In genomic region chr1:246793331-246793890, GRCh38 we compare ENCODE assay signal across 17 cellular contexts.
DNase-seq lines count a peak whose midpoint lies in the region; ATAC-seq and TF ChIP-seq lines count a peak whose summit lies in the region.
"Had no signal": no experiment of that assay in that cellular context is flagged by ENCODE, and none has a peak within 500 bp of the region (broad histone marks: within the 10 kb centered on the region; RNA-seq: fewer than 3 reads in every experiment).

No MANE protein-coding gene starts in this region.

- DNase-seq in cardiac septum (ENCODE audit: low spot score) (peak; percentile 55), heart left ventricle (no peak), WERI-Rb-1 (peak; percentile 96), mesenteric fat pad (ENCODE audit: low spot score) (peak; percentile 45), SHP77 (lab: John Stamatoyannopoulos, UW) (no peak), putamen (ENCODE audit: low spot score) (no peak), NCI-H187 treated with DMSO at 0.1 percent for 48 hours (lab: John Stamatoyannopoulos, UW) (no peak), transverse colon (no peak)
- DNase-seq: DND-41, IMR-90, NCI-H1694, NCI-H2081 treated with DMSO at 0.1 percent for 48 hours, NCI-H226, NCI-H774, OCI-M1 had no signal

- intact Hi-C loops in cardiac septum (cut with DNase I), result no loop called here
- intact Hi-C loops in heart left ventricle (cut with DNase I), result no loop called here
- intact Hi-C loops in transverse colon (cut with DNase I; ENCODE audit: low total_unique reads), result no loop called here

- no peak overlapping the region for H3K27ac ChIP-seq in heart left ventricle
- H3K27ac ChIP-seq in WERI-Rb-1, result peak overlapping the region; percentile 80
- H3K27ac ChIP-seq in transverse colon, result no peak overlapping the region
- H3K27ac ChIP-seq: KMS-11, SJSA1 had no signal

- no peak overlapping the region for H3K4me3 ChIP-seq in heart left ventricle
- H3K4me3 ChIP-seq in WERI-Rb-1 (ENCODE audit: low read depth, low read length), result peak overlapping the region; percentile 9
- H3K4me3 ChIP-seq in transverse colon, result no peak overlapping the region
- H3K4me3 ChIP-seq: SJSA1 had no signal

- no peak for TF ChIP-seq EP300 in transverse colon (IDR thresholded peaks at IDR 0.05; ENCODE audit: low read depth)

- peaks cover 0 to 23% (median 8%) of the 10 kb centered on the region in 12 donors for H3K4me1 ChIP-seq in heart left ventricle
- H3K4me1 ChIP-seq in transverse colon, result peaks cover 0 to 17% (median 13%) of the 10 kb centered on the region in 4 donors

- 30 to 37% (median 36%) methylated on average over 6 of the region's 6 CpGs for WGBS in heart left ventricle, 4 donors
- 49 to 51% methylated on average over 4 to 6 of the region's 6 CpGs for WGBS in transverse colon (ENCODE audit: low coverage in 1 of 2), 2 donors

- no peaks in the 10 kb centered on the region for H3K36me3 ChIP-seq in heart left ventricle
- no peaks in the 10 kb centered on the region for H3K36me3 ChIP-seq in WERI-Rb-1
- no peaks in the 10 kb centered on the region for H3K36me3 ChIP-seq in transverse colon
- H3K36me3 ChIP-seq: SJSA1 had no signal

- ATAC-seq in heart left ventricle, result no peak

- TF ChIP-seq POLR2A in heart left ventricle (IDR thresholded peaks at IDR 0.05) (no peak), transverse colon (IDR thresholded peaks at IDR 0.05) (no peak)

- no peak for TF ChIP-seq CTCF in heart left ventricle (IDR thresholded peaks at IDR 0.05)
- TF ChIP-seq CTCF in WERI-Rb-1 (IDR thresholded peaks at IDR 0.05; ENCODE audit: low read depth, low read length), result no peak
- no peak for TF ChIP-seq CTCF in transverse colon (IDR thresholded peaks at IDR 0.05)

- no peaks in the 10 kb centered on the region for H3K9me3 ChIP-seq in heart left ventricle
- H3K9me3 ChIP-seq in WERI-Rb-1 (ENCODE audit: severe bottlenecking), result no peaks in the 10 kb centered on the region
- H3K9me3 ChIP-seq in transverse colon, result no peaks in the 10 kb centered on the region
- H3K9me3 ChIP-seq: SJSA1 had no signal

- in situ Hi-C loops in transverse colon (cut with MboI; ENCODE audit: low pct_ligation_motif_present in 1 of 4, low pct_unique_long_range_greater_than_20kb in 1 of 4, low sequenced_read_pairs in 3 of 4), result no loop called here

- H3K27me3 ChIP-seq in heart left ventricle, result peaks cover 0 to 25% (median 0%) of the 10 kb centered on the region in 9 donors
- H3K27me3 ChIP-seq in WERI-Rb-1 (ENCODE audit: insufficient read depth, low read depth, severe bottlenecking), result no peaks in the 10 kb centered on the region
- H3K27me3 ChIP-seq in transverse colon, result no peaks in the 10 kb centered on the region
- H3K27me3 ChIP-seq: SJSA1 had no signal

Comparison
In these comparisons a context has a peak if more than half of its experiments do, and no peak if none do; other contexts are left out.
1. DNase-seq: peak in cardiac septum (single experiment), WERI-Rb-1 (single experiment) and mesenteric fat pad (single experiment); none in heart left ventricle (0 of 5), SHP77 (0 of 2), putamen (single experiment), NCI-H187 treated with DMSO at 0.1 percent for 48 hours (single experiment) and transverse colon (single experiment).